In the genomic region with DNA sequence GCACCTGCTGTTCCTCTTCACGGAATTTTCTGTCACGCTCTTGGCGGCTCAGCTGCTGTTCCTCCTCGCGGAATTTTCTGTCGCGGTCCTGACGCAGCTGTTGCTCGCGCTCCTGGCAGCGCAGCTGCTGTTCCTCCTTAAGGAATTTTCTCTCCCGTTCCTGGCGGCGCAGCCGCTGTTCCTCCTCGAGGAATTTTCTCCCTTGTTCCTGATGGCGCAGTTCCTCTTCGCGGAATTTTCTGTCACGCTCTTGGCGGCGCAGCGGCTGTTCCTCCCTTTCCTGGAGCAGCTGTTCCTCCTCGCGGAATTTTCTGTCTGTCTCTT, we compare ENCODE assay signal across 1 cellular context.
TF ChIP-seq lines count a peak whose summit lies in the region.

No MANE protein-coding gene starts in this region.

TF ChIP-seq in endothelial cell of umbilical vein, 7 proteins besides CTCF, POLR2A, EP300 and RAD21 (continued from another document):
- TF ChIP-seq, protein P1, sequence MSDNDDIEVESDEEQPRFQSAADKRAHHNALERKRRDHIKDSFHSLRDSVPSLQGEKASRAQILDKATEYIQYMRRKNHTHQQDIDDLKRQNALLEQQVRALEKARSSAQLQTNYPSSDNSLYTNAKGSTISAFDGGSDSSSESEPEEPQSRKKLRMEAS (IDR thresholded peaks at IDR 0.05; ENCODE audit: insufficient read depth, insufficient read length): no peak
- TF ChIP-seq GATA2 (IDR thresholded peaks at IDR 0.05; ENCODE audit: insufficient read depth, insufficient read length, low read depth, low read length): no peak
